ENCODE assay signal across 8 cellular contexts in genomic region chr7:93231264-93231663, GRCh38. TPM values are rescaled to one million over a fixed set of nuclear protein-coding genes. Genes with fewer than 3 reads are reported as not detected.
DNase-seq lines count a peak whose midpoint lies in the region; ATAC-seq and TF ChIP-seq lines count a peak whose summit lies in the region.

No MANE protein-coding gene starts in this region.

- H3K4me1 Mint-ChIP-seq in Caco-2 (ENCODE audit: low read depth, unreplicated experiment) = no peaks in the 10 kb centered on the region

- no peak overlapping the region for H3K9ac ChIP-seq in neuronal stem cell (ENCODE audit: low read depth, low read length, poor library complexity)

- H2BK5ac ChIP-seq in neuronal stem cell (ENCODE audit: low read length) = no peak overlapping the region

- POLR2A ChIA-PET in Caco-2 (lab: Charles Lee) = no interaction called here

- TF ChIP-seq CTCF in Caco-2 (IDR thresholded peaks at IDR 0.05; ENCODE audit: insufficient read depth in 1 of 2, low read depth in 1 of 2, low read length in 1 of 2, severe bottlenecking in 1 of 2, unreplicated experiment in 1 of 2) = no peak

- H3K4me3 ChIP-seq in Caco-2 (ENCODE audit: low read depth, low read length) (peak overlapping the region; percentile 51), neuronal stem cell (ENCODE audit: low read length in 2 of 2) (peak overlapping the region in 1 of 2 donors; percentile 79)
- H3K4me3 ChIP-seq in effector memory CD4-positive, alpha-beta T cell (ENCODE audit: insufficient read depth, low read depth, low read length, poor library complexity, severe bottlenecking) = peak overlapping the region; percentile 93

- H3K4ac ChIP-seq in neuronal stem cell (ENCODE audit: low read length) = no peak overlapping the region

- H3K36me3 Mint-ChIP-seq in Caco-2 (ENCODE audit: insufficient read depth, unreplicated experiment) = no peaks in the 10 kb centered on the region

- H3K36me3 ChIP-seq in Caco-2 (ENCODE audit: control insufficient read depth, insufficient read depth, low read length) (no peaks in the 10 kb centered on the region), neuronal stem cell (replicated peaks in 1 of 2; ENCODE audit: control insufficient read depth in 2 of 2, insufficient read depth in 2 of 2, low read length in 2 of 2) (no peaks in the 10 kb centered on the region)
- no peaks in the 10 kb centered on the region for H3K36me3 ChIP-seq in effector memory CD4-positive, alpha-beta T cell (ENCODE audit: control insufficient read depth, insufficient read depth, low read length)

- BruUV-seq in Caco-2 (replicated peaks; lab: Mats Ljungman, UMichigan) = no TSS peak

- peak overlapping the region; percentile 94 for H2AFZ ChIP-seq in neuronal stem cell (ENCODE audit: low read length)

- no peak for ATAC-seq in GM21515 (IDR thresholded peaks at IDR 0.05; ENCODE audit: unreplicated experiment)

- no peak overlapping the region for H2AK5ac ChIP-seq in neuronal stem cell (ENCODE audit: low read depth, low read length)

- CTCF ChIA-PET in Caco-2 (lab: Charles Lee) = interaction anchor here (0.5 to 1.9 kb wide), 3 partner anchors 9 to 52 kb away, joined by 3 to 12 read pairs (median 4); no protein-coding TSS in a partner anchor

- peak overlapping the region; percentile 96 for H3K4me3 Mint-ChIP-seq in Caco-2 (ENCODE audit: unreplicated experiment)

- peak overlapping the region; percentile 97 for H3K27ac Mint-ChIP-seq in Caco-2 (ENCODE audit: unreplicated experiment)

- H3K4me1 ChIP-seq in Caco-2 (peaks cover 15% of the 10 kb centered on the region; the same call in 1 of the 2 replicates), neuronal stem cell (ENCODE audit: control insufficient read depth in 2 of 2, insufficient read depth in 1 of 2, low read depth in 1 of 2, low read length in 2 of 2) (peaks cover 0 to 5% of the 10 kb centered on the region in 2 donors)
- H3K4me1 ChIP-seq in effector memory CD4-positive, alpha-beta T cell (ENCODE audit: control insufficient read depth, insufficient read depth, low read length, poor library complexity, severe bottlenecking) = peaks cover 4% of the 10 kb centered on the region

- H3K18ac ChIP-seq in neuronal stem cell (ENCODE audit: low read length) = no peak overlapping the region

- H4K8ac ChIP-seq in neuronal stem cell (ENCODE audit: low read depth, low read length) = no peak overlapping the region

- no peak overlapping the region for H3K4me2 ChIP-seq in neuronal stem cell (ENCODE audit: insufficient read depth, low read length, poor library complexity, severe bottlenecking)

- no peak overlapping the region for H2BK120ac ChIP-seq in neuronal stem cell (ENCODE audit: low read depth, low read length)

- WGBS in neuronal stem cell (ENCODE audit: extremely low coverage in 2 of 2, insufficient read length in 2 of 2, insufficient replicate concordance in 1 of 2), 2 donors = no CpG with 5 or more reads among the region's 5 CpGs

- DNase-seq in Caco-2 (no peak), NOMO-1 treated with DMSO at 0.1 percent for 48 hours (lab: John Stamatoyannopoulos, UW; ENCODE audit: unreplicated experiment) (peak; percentile 82), neuronal stem cell (ENCODE audit: low spot score) (no peak), SHP77 (lab: John Stamatoyannopoulos, UW) (no peak), NCI-H1092 treated with DMSO at 0.1 percent for 48 hours (lab: John Stamatoyannopoulos, UW) (no peak)
- no peak for DNase-seq in effector memory CD4-positive, alpha-beta T cell
- DNase-seq in effector CD4-positive, alpha-beta T cell = no peak

- H2BK15ac ChIP-seq in neuronal stem cell (ENCODE audit: low read length) = no peak overlapping the region

- no peak overlapping the region for H3K14ac ChIP-seq in neuronal stem cell (ENCODE audit: low read length)

- no peak overlapping the region for H3K23ac ChIP-seq in neuronal stem cell (ENCODE audit: low read depth, low read length, poor library complexity)

- H3K27me3 Mint-ChIP-seq in Caco-2 (ENCODE audit: insufficient read depth, unreplicated experiment) = no peaks in the 10 kb centered on the region

- H4K91ac ChIP-seq in neuronal stem cell (ENCODE audit: low read depth, low read length, poor library complexity) = no peak overlapping the region

- H3K9me3 Mint-ChIP-seq in Caco-2 (ENCODE audit: unreplicated experiment) = no peaks in the 10 kb centered on the region

- no peaks in the 10 kb centered on the region for H3K9me3 ChIP-seq in Caco-2
- H3K9me3 ChIP-seq in effector memory CD4-positive, alpha-beta T cell (ENCODE audit: control insufficient read depth, low read length) = no peaks in the 10 kb centered on the region
- H3K9me3 ChIP-seq in neuronal stem cell (replicated peaks in 1 of 2; ENCODE audit: control insufficient read depth in 2 of 2, insufficient read depth in 1 of 2, low read depth in 1 of 2, low read length in 2 of 2) = no peaks in the 10 kb centered on the region

- no peaks in the 10 kb centered on the region for H3K79me1 ChIP-seq in neuronal stem cell (ENCODE audit: low read depth, low read length)

- H3K27ac ChIP-seq in effector memory CD4-positive, alpha-beta T cell (ENCODE audit: insufficient read depth, low read length, poor library complexity, severe bottlenecking) = peak overlapping the region; percentile 87
- no peak overlapping the region for H3K27ac ChIP-seq in neuronal stem cell (replicated peaks; ENCODE audit: low read length)

- H2BK12ac ChIP-seq in neuronal stem cell (ENCODE audit: low read length) = no peak overlapping the region

- no peaks in the 10 kb centered on the region for H3K27me3 ChIP-seq in Caco-2 (replicated peaks; ENCODE audit: control insufficient read depth, insufficient read depth, low read length)
- no peaks in the 10 kb centered on the region for H3K27me3 ChIP-seq in effector memory CD4-positive, alpha-beta T cell (replicated peaks; ENCODE audit: control insufficient read depth, insufficient read depth, low read length, poor library complexity, severe bottlenecking)
- H3K27me3 ChIP-seq in neuronal stem cell (ENCODE audit: control insufficient read depth in 3 of 3, insufficient read depth in 3 of 3, low read depth in 1 of 3, low read length in 3 of 3) = peaks cover 0 to 2% (median 0%) of the 10 kb centered on the region in 3 experiments

- intact Hi-C loops in Caco-2 (cut with micrococcal nuclease; ENCODE audit: unreplicated experiment) = loop anchor here (5.0 kb wide), 1 partner anchor 534 kb away; no protein-coding TSS in a partner anchor

RNA-seq across cellular contexts. Expression of gene VPS50, which starts 0.9 kb away (rescaled TPM):
- total RNA-seq in Caco-2 (2022) = 38.7 and 40.3 TPM in 2 replicates
- polyA plus RNA-seq in neuronal stem cell (2013, experiment 1 of 2) = 6.7 TPM
- 6.7 TPM for polyA plus RNA-seq in neuronal stem cell (2013, experiment 2 of 2)

RNA-seq across cellular contexts. Expression of gene HEPACAM2, which starts 5.0 kb away (rescaled TPM):
- 2.1 and 4.4 TPM in 2 replicates for total RNA-seq in Caco-2 (2022)
- 0.03 TPM for polyA plus RNA-seq in neuronal stem cell (2013, experiment 1 of 2)
- polyA plus RNA-seq in neuronal stem cell (2013, experiment 2 of 2) = 0.01 TPM
